ENCODE assay signal across 8 cellular contexts in the genomic region with DNA sequence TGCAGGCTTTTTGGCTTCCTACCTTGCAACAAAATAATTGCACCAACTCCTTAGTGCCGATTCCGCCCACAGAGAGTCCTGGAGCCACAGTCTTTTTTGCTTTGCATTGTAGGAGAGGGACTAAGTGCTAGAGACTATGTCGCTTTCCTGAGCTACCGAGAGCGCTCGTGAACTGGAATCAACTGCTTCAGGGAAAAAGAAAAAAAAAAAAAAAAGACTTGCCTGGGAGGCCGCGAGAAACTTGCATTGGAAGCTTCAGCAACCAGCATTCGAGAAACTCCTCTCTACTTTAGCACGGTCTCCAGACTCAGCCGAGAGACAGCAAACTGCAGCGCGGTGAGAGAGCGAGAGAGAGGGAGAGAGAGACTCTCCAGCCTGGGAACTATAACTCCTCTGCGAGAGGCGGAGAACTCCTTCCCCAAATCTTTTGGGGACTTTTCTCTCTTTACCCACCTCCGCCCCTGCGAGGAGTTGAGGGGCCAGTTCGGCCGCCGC. TPM values are rescaled to one million over a fixed set of nuclear protein-coding genes. Genes with fewer than 3 reads are reported as not detected.
DNase-seq lines count a peak whose midpoint lies in the region; ATAC-seq, FAIRE-seq and TF ChIP-seq lines count a peak whose summit lies in the region.

No MANE protein-coding gene starts in this region.

- POLR2A ChIA-PET in AG04450 (lab: Yijun Ruan, JAX) = interaction anchor here (0.6 to 2.7 kb wide), 36 partner anchors 71 to 1854 kb away, joined by 3 to 61 read pairs (median 5); no protein-coding TSS in a partner anchor
- POLR2A ChIA-PET in RWPE1 (lab: Yijun Ruan, JAX; ENCODE audit: low non-redundant PET) = interaction anchor here (0.7 kb wide), 2 partner anchors 66 to 674 kb away, joined by 3 read pairs; no protein-coding TSS in a partner anchor

- FAIRE-seq in GM18507 (lab: Jason Lieb, UNC) = peak; percentile 45
- FAIRE-seq in GM12892 (lab: Jason Lieb, UNC) = no peak

- TF ChIP-seq CTCF in AG04450 (IDR thresholded peaks at IDR 0.05; ENCODE audit: low read depth, low read length) (no peak), RWPE1 (conservative IDR thresholded peaks at IDR 0.05; ENCODE audit: low read depth) (no peak)

- CTCF ChIA-PET in AG04450 (lab: Charles Lee) = interaction anchor here (0.6 to 1.5 kb wide), 6 partner anchors 518 to 1285 kb away, joined by 3 to 12 read pairs (median 4); no protein-coding TSS in a partner anchor
- CTCF ChIA-PET in RWPE1 (lab: Yijun Ruan, JAX) = no interaction called here

- H3K9me3 ChIP-seq in AG04450 (ENCODE audit: control insufficient read depth, insufficient read depth, low read length) (peaks cover 3% of the 10 kb centered on the region; the same call in 1 of the 2 replicates), endocrine pancreas (ENCODE audit: control insufficient read depth, low read length) (no peaks in the 10 kb centered on the region), mucosa of rectum (ENCODE audit: control insufficient read depth in 2 of 2, low read length in 2 of 2) (no peaks in the 10 kb centered on the region)

- peak overlapping the region; percentile 49 for H3K9ac ChIP-seq in endocrine pancreas (ENCODE audit: control insufficient read depth, insufficient read depth, low read length)
- peak overlapping the region; percentile 91 for H3K9ac ChIP-seq in mucosa of rectum (ENCODE audit: low read depth in 1 of 2, low read length in 2 of 2)

- H3K4me3 ChIP-seq in AG04450 (ENCODE audit: low read depth, low read length) = peak overlapping the region; percentile 95
- H3K4me3 ChIP-seq in endocrine pancreas (ENCODE audit: control insufficient read depth, insufficient read depth, low read length) = peak overlapping the region; percentile 88
- peak overlapping the region; percentile 71 to 96 for H3K4me3 ChIP-seq in mucosa of rectum (ENCODE audit: low read length in 2 of 2)

- peak; percentile 14 for ATAC-seq in HG03045 (IDR thresholded peaks at IDR 0.05; ENCODE audit: unreplicated experiment)

- no peak for DNase-seq in AG04450 (ENCODE audit: low read depth, low spot score)
- no peak for DNase-seq in GM18507 (ENCODE audit: extremely low spot score, insufficient read length, low read depth)
- peak; percentile 26 for DNase-seq in RWPE1 (ENCODE audit: low spot score)
- no peak for DNase-seq in activated effector memory CD4-positive, alpha-beta T cell treated with Interleukin-2 at 50 U/mL for 16 hours
- no peak for DNase-seq in GM12892 (ENCODE audit: insufficient read length)

- H3K36me3 ChIP-seq in endocrine pancreas (ENCODE audit: control insufficient read depth, insufficient read depth, low read length) (no peaks in the 10 kb centered on the region), mucosa of rectum (ENCODE audit: control insufficient read depth in 2 of 2, insufficient read depth in 2 of 2, low read length in 2 of 2) (no peaks in the 10 kb centered on the region)

- H3K27me3 ChIP-seq in AG04450 (ENCODE audit: control insufficient read depth, insufficient read depth, low read length) (no peaks in the 10 kb centered on the region), endocrine pancreas (ENCODE audit: control insufficient read depth, insufficient read depth, low read length) (no peaks in the 10 kb centered on the region), mucosa of rectum (ENCODE audit: control insufficient read depth in 2 of 2, insufficient read depth in 2 of 2, low read length in 2 of 2) (no peaks in the 10 kb centered on the region)

- H3K4me1 ChIP-seq in endocrine pancreas (ENCODE audit: control insufficient read depth, insufficient read depth, low read length) (no peaks in the 10 kb centered on the region), mucosa of rectum (ENCODE audit: control insufficient read depth in 2 of 2, insufficient read depth in 2 of 2, low read length in 2 of 2) (peaks cover 11 to 14% of the 10 kb centered on the region in 2 donors)

- H3K27ac ChIP-seq in AG04450 (ENCODE audit: low read depth, low read length) (peak overlapping the region; percentile 85), RWPE1 (peak overlapping the region; percentile 96), mucosa of rectum (ENCODE audit: low read depth in 2 of 2, low read length in 2 of 2) (peak overlapping the region; percentile 85 to 90)

- no peak for TF ChIP-seq POLR2A in GM12892 (IDR thresholded peaks at IDR 0.05; ENCODE audit: low read depth, low read length)

RNA-seq across cellular contexts. Expression of a gene that starts 0.4 kb away (rescaled TPM):
- polyA plus RNA-seq in AG04450 (2011; rRNA removed) = 29.1 and 33.5 TPM in 2 replicates
- 23.2 and 31.6 TPM in 2 replicates for polyA minus RNA-seq in AG04450 (2011; rRNA and poly(A)+ RNA removed)
- polyA plus RNA-seq in GM12892 (2012; ENCODE audit: missing spikeins) = 23.4 TPM
